Comparison of ENCODE assay signal across 8 cellular contexts in genomic region chr2:231052494-231053451, GRCh38.
DNase-seq lines count a peak whose midpoint lies in the region; ATAC-seq and TF ChIP-seq lines count a peak whose summit lies in the region.

No MANE protein-coding gene starts in this region.

- peak; percentile 48 for ATAC-seq in HG02970 (IDR thresholded peaks at IDR 0.05; ENCODE audit: low FRiP score, unreplicated experiment)

- H3K4me3 ChIP-seq in WI38 (ENCODE audit: low read depth, low read length) = peak overlapping the region; percentile 64
- peak overlapping the region; percentile 57 to 64 for H3K4me3 ChIP-seq in cardiac fibroblast (replicated peaks in 1 of 2; ENCODE audit: low read depth in 2 of 2, low read length in 2 of 2)

- peak; percentile 92 for TF ChIP-seq CTCF in WI38 (IDR thresholded peaks at IDR 0.05; ENCODE audit: low read depth, low read length)
- TF ChIP-seq CTCF in cardiac fibroblast (IDR thresholded peaks at IDR 0.05; ENCODE audit: low read depth, low read length) = peak; percentile 98

- DNase-seq in NCI-H187 (lab: John Stamatoyannopoulos, UW) (peak; percentile 16 to 32), NCI-H187 treated with DMSO at 0.1 percent for 48 hours (lab: John Stamatoyannopoulos, UW) (no peak), NCI-H2107 treated with DMSO at 0.1 percent for 48 hours (lab: John Stamatoyannopoulos, UW; ENCODE audit: unreplicated experiment) (peak; percentile 45), cardiac fibroblast (ENCODE audit: low read depth in 2 of 2) (peak; percentile 85), islet precursor cell (peak; percentile 93)
- peak; percentile 75 to 80 (median 76) for DNase-seq in stimulated activated CD4-positive, alpha-beta T cell treated with anti-CD3 and anti-CD28 coated beads, Interleukin-12 subunit alpha, Interleukin-12 subunit beta, amount 100 ng/mL, for 48 hours (ENCODE audit: low read depth in 2 of 3, low spot score in 1 of 3)
